In the genomic region with DNA sequence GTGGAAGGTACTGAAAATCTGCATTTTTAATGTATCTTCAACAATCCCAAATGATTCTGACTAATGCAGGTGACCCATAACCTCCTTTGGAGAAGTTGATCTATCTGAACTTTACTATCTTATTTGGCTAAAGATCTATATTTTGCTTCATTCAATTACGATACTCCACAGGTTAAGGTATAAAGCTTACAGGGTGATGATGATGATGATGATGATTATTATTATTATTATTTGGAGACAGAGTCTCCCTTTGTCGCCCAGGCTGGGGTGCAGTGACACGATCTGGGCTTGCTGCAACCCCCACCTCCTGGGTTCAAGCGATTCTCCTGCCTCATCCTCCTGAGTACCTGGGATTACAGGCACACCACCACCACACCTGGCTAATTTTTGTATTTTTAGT, we compare ENCODE assay signal across 13 cellular contexts. TPM values are rescaled to one million over a fixed set of nuclear protein-coding genes. Genes with fewer than 3 reads are reported as not detected.
A peak's percentile ranks its signal among the peaks of the same experiment; 100 is the strongest.
DNase-seq lines count a peak whose midpoint lies in the region; ATAC-seq and TF ChIP-seq lines count a peak whose summit lies in the region.
"Had no signal": no experiment of that assay in that cellular context is flagged by ENCODE, and none has a peak within 500 bp of the region (broad histone marks: within the 10 kb centered on the region; RNA-seq: fewer than 3 reads in every experiment).

No MANE protein-coding gene starts in this region.

- H3K4me2 ChIP-seq in Karpas-422 (ENCODE audit: low read depth, low read length, poor library complexity, severe bottlenecking) = peak overlapping the region; percentile 1

- H3K27me3 Mint-ChIP-seq in activated naive CD4-positive, alpha-beta T cell treated with anti-CD3 and anti-CD28 coated beads, Interleukin-2, amount 50 U/mL, for 24 hours = no peaks in the 10 kb centered on the region
- no peaks in the 10 kb centered on the region for H3K27me3 Mint-ChIP-seq in activated naive CD4-positive, alpha-beta T cell treated with anti-CD3 and anti-CD28 coated beads for 36 hours (ENCODE audit: low read depth)
- H3K27me3 Mint-ChIP-seq: B cell had no signal

- peak overlapping the region; percentile 35 for H3K27ac Mint-ChIP-seq in activated naive CD4-positive, alpha-beta T cell treated with anti-CD3 and anti-CD28 coated beads, Interleukin-2, amount 50 U/mL, for 24 hours
- H3K27ac Mint-ChIP-seq in activated naive CD4-positive, alpha-beta T cell treated with anti-CD3 and anti-CD28 coated beads for 36 hours = no peak overlapping the region
- H3K27ac Mint-ChIP-seq in stimulated activated effector memory CD8-positive, alpha-beta T cell treated with anti-CD3 and anti-CD28 coated beads, Interleukin-12 subunit alpha, Interleukin-12 subunit beta, amount 100 ng/mL, for 72 hours = peak overlapping the region; percentile 53
- H3K27ac Mint-ChIP-seq: B cell; CD8-positive, alpha-beta T cell had no signal

- no peak for TF ChIP-seq CTCF in HEK293 (tag by site-specific recombination; IDR thresholded peaks at IDR 0.05)

- no peaks in the 10 kb centered on the region for H3K9me2 ChIP-seq in Karpas-422 (replicated peaks; ENCODE audit: insufficient read depth, low read length)

- H3K4me3 Mint-ChIP-seq in activated naive CD4-positive, alpha-beta T cell treated with anti-CD3 and anti-CD28 coated beads, Interleukin-2, amount 50 U/mL, for 24 hours = no peak overlapping the region
- H3K4me3 Mint-ChIP-seq in activated naive CD4-positive, alpha-beta T cell treated with anti-CD3 and anti-CD28 coated beads for 36 hours = no peak overlapping the region
- no peak overlapping the region for H3K4me3 Mint-ChIP-seq in stimulated activated effector memory CD8-positive, alpha-beta T cell treated with anti-CD3 and anti-CD28 coated beads, Interleukin-12 subunit alpha, Interleukin-12 subunit beta, amount 100 ng/mL, for 72 hours
- H3K4me3 Mint-ChIP-seq: B cell, H9 had no signal

- POLR2A ChIA-PET in HEK293 (lab: Yijun Ruan, JAX) = no interaction called here

- H3K27ac ChIP-seq in HEK293 (ENCODE audit: extremely low read depth, low read depth, low read length) (no peak overlapping the region), Karpas-422 (ENCODE audit: low read length) (peak overlapping the region; percentile 37)
- H3K27ac ChIP-seq: BLaER1 treated with 17β-estradiol and CSF1 and Interleukin-3, amounts not matched to agents 10 nM and 100 nM had no signal

- CTCF ChIA-PET in activated naive CD4-positive, alpha-beta T cell treated with anti-CD3 and anti-CD28 coated beads for 36 hours (lab: Charles Lee) = no interaction called here
- CTCF ChIA-PET in HEK293 (lab: Yijun Ruan, JAX) = no interaction called here

- H3K9me3 ChIP-seq in HEK293 (ENCODE audit: control insufficient read depth, insufficient read depth, low read depth, low read length) (no peaks in the 10 kb centered on the region), Karpas-422 (ENCODE audit: low read length) (no peaks in the 10 kb centered on the region)
- H3K9me3 ChIP-seq: BLaER1 treated with 17β-estradiol and CSF1 and Interleukin-3, amounts not matched to agents 10 nM and 100 nM had no signal

- peaks cover 77% of the 10 kb centered on the region for H4K20me1 ChIP-seq in Karpas-422 (ENCODE audit: insufficient read depth, low read depth, low read length)

- H3K4me1 ChIP-seq in HEK293 (ENCODE audit: control insufficient read depth, insufficient read depth, low read length) = peaks cover 6% of the 10 kb centered on the region
- peaks cover 98% of the 10 kb centered on the region for H3K4me1 ChIP-seq in Karpas-422 (ENCODE audit: low read length)

- H2AFZ ChIP-seq in Karpas-422 (ENCODE audit: low read length) = no peak overlapping the region

- no peaks in the 10 kb centered on the region for H3K27me3 ChIP-seq in Karpas-422 (ENCODE audit: low read length)
- H3K27me3 ChIP-seq: BLaER1 treated with 17β-estradiol and CSF1 and Interleukin-3, amounts not matched to agents 10 nM and 100 nM had no signal

- no peak overlapping the region for H3K9ac ChIP-seq in Karpas-422 (ENCODE audit: low read length)
- H3K9ac ChIP-seq: BLaER1 treated with 17β-estradiol and CSF1 and Interleukin-3, amounts not matched to agents 10 nM and 100 nM had no signal

- H3K4me3 ChIP-seq in HEK293 (ENCODE audit: low read depth, low read length) = no peak overlapping the region
- no peak overlapping the region for H3K4me3 ChIP-seq in Karpas-422 (ENCODE audit: low read length)
- H3K4me3 ChIP-seq: BLaER1 treated with 17β-estradiol and CSF1 and Interleukin-3, amounts not matched to agents 10 nM and 100 nM had no signal

- peaks cover 8% of the 10 kb centered on the region for H3K36me3 Mint-ChIP-seq in activated naive CD4-positive, alpha-beta T cell treated with anti-CD3 and anti-CD28 coated beads, Interleukin-2, amount 50 U/mL, for 24 hours
- H3K36me3 Mint-ChIP-seq in activated naive CD4-positive, alpha-beta T cell treated with anti-CD3 and anti-CD28 coated beads for 36 hours (ENCODE audit: low read depth) = peaks cover 13% of the 10 kb centered on the region
- peaks cover 14% of the 10 kb centered on the region for H3K36me3 Mint-ChIP-seq in stimulated activated effector memory CD8-positive, alpha-beta T cell treated with anti-CD3 and anti-CD28 coated beads, Interleukin-12 subunit alpha, Interleukin-12 subunit beta, amount 100 ng/mL, for 72 hours
- H3K36me3 Mint-ChIP-seq: CD8-positive, alpha-beta T cell had no signal

- H3K36me3 ChIP-seq in HEK293 (ENCODE audit: control insufficient read depth in 2 of 2, insufficient read depth in 1 of 2, low read length in 2 of 2) (no peaks in the 10 kb centered on the region), Karpas-422 (ENCODE audit: insufficient read depth, low read length) (peaks cover 52% of the 10 kb centered on the region; the same call in 1 of the 2 replicates)

- no peak for DNase-seq in activated naive CD4-positive, alpha-beta T cell treated with anti-CD3 and anti-CD28 coated beads for 36 hours
- no peak for DNase-seq in Karpas-422
- DNase-seq in stimulated activated effector memory CD8-positive, alpha-beta T cell treated with anti-CD3 and anti-CD28 coated beads, Interleukin-12 subunit alpha, Interleukin-12 subunit beta, amount 100 ng/mL, for 72 hours (ENCODE audit: low spot score in 2 of 2) = no peak
- DNase-seq in activated CD4-positive, alpha-beta T cell treated with anti-CD3 and anti-CD28 coated beads for 48 hours = no peak
- DNase-seq: Calu3; CD8-positive, alpha-beta T cell; DMS79 treated with DMSO at 0.1 percent for 48 hours; GF-D8; H9 had no signal

- no peak for ATAC-seq in stimulated activated effector memory CD8-positive, alpha-beta T cell treated with anti-CD3 and anti-CD28 coated beads, Interleukin-12 subunit alpha, Interleukin-12 subunit beta, amount 100 ng/mL, for 72 hours
- ATAC-seq: CD8-positive, alpha-beta T cell had no signal

- peaks cover 96% of the 10 kb centered on the region for H3K4me1 Mint-ChIP-seq in activated naive CD4-positive, alpha-beta T cell treated with anti-CD3 and anti-CD28 coated beads, Interleukin-2, amount 50 U/mL, for 24 hours
- H3K4me1 Mint-ChIP-seq in activated naive CD4-positive, alpha-beta T cell treated with anti-CD3 and anti-CD28 coated beads for 36 hours (ENCODE audit: low read depth) = peaks cover 83% of the 10 kb centered on the region
- H3K4me1 Mint-ChIP-seq in stimulated activated effector memory CD8-positive, alpha-beta T cell treated with anti-CD3 and anti-CD28 coated beads, Interleukin-12 subunit alpha, Interleukin-12 subunit beta, amount 100 ng/mL, for 72 hours = peaks cover 71% of the 10 kb centered on the region

- intact Hi-C loops in activated naive CD4-positive, alpha-beta T cell treated with anti-CD3 and anti-CD28 coated beads for 36 hours (cut with micrococcal nuclease) = no loop called here

- H3K79me2 ChIP-seq in Karpas-422 (ENCODE audit: low read length) = peaks cover 100% of the 10 kb centered on the region

- H3K9me3 Mint-ChIP-seq in activated naive CD4-positive, alpha-beta T cell treated with anti-CD3 and anti-CD28 coated beads, Interleukin-2, amount 50 U/mL, for 24 hours = no peaks in the 10 kb centered on the region
- H3K9me3 Mint-ChIP-seq in activated naive CD4-positive, alpha-beta T cell treated with anti-CD3 and anti-CD28 coated beads for 36 hours = no peaks in the 10 kb centered on the region
- no peaks in the 10 kb centered on the region for H3K9me3 Mint-ChIP-seq in stimulated activated effector memory CD8-positive, alpha-beta T cell treated with anti-CD3 and anti-CD28 coated beads, Interleukin-12 subunit alpha, Interleukin-12 subunit beta, amount 100 ng/mL, for 72 hours
- H3K9me3 Mint-ChIP-seq: CD8-positive, alpha-beta T cell; H9 had no signal

TF ChIP-seq in HEK293, 187 proteins besides CTCF, POLR2A, EP300 and RAD21:
- TF ChIP-seq, protein P1, sequence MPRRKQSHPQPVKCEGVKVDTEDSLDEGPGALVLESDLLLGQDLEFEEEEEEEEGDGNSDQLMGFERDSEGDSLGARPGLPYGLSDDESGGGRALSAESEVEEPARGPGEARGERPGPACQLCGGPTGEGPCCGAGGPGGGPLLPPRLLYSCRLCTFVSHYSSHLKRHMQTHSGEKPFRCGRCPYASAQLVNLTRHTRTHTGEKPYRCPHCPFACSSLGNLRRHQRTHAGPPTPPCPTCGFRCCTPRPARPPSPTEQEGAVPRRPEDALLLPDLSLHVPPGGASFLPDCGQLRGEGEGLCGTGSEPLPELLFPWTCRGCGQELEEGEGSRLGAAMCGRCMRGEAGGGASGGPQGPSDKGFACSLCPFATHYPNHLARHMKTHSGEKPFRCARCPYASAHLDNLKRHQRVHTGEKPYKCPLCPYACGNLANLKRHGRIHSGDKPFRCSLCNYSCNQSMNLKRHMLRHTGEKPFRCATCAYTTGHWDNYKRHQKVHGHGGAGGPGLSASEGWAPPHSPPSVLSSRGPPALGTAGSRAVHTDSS (tag by site-specific recombination; IDR thresholded peaks at IDR 0.05) = peak; percentile 66
- TF ChIP-seq RBAK (tag by site-specific recombination; IDR thresholded peaks at IDR 0.05) = no peak
TF ChIP-seq in HEK293: peak in this region for 1.

RNA-seq across cellular contexts. Expression of a gene that starts 13.1 kb away (rescaled TPM):
- 10 to 100 TPM; 91.7 to 92.6 TPM for total RNA-seq in activated naive CD4-positive, alpha-beta T cell treated with anti-CD3 and anti-CD28 coated beads for 36 hours
- total RNA-seq in Karpas-422 (2014; rRNA removed; shearing (Covaris generic); ENCODE audit: low replicate concordance) = 89.5 and 101 TPM in 2 replicates
